ENCODE assay signal across 8 cellular contexts in the genomic region with DNA sequence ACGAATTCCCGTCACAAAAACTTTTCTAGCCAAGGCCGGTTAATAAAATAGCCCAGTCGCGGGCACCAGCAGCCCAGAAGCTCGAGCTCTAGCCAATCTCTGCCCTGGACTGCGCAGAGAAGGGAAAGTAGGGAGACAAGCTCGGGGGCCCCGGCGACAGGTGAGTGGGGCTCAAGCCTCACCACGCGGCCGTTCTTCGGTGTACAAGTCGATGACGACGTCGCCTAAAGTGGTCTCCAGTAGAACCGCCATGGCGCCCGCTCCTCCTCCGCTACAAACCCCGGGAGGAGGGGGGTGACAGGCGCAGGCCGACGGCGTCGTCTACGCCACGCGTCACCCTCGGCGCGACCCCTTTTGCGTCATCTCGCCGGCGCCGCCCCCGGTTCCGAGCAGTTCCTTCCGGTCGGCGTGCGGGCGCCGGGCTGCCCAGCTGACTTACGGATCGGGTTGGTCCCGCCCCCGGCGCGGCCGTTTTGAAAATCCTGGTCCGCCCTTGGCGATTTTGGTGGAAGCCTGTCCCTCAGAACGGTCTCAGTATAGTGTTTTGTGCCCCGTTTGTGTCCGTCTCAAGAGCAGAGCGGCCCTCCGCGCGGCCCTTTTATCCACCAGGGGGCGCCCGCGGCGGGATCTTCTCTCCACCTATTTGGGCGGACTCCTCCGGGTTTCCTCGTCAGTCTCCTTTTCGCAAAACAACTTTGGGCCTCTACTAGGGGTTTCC. TPM values are rescaled to one million over a fixed set of nuclear protein-coding genes. Genes with fewer than 3 reads are reported as not detected.
DNase-seq lines count a peak whose midpoint lies in the region; ATAC-seq and TF ChIP-seq lines count a peak whose summit lies in the region.

A gene with protein sequence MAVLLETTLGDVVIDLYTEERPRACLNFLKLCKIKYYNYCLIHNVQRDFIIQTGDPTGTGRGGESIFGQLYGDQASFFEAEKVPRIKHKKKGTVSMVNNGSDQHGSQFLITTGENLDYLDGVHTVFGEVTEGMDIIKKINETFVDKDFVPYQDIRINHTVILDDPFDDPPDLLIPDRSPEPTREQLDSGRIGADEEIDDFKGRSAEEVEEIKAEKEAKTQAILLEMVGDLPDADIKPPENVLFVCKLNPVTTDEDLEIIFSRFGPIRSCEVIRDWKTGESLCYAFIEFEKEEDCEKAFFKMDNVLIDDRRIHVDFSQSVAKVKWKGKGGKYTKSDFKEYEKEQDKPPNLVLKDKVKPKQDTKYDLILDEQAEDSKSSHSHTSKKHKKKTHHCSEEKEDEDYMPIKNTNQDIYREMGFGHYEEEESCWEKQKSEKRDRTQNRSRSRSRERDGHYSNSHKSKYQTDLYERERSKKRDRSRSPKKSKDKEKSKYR (minus strand): TSS at position 290 of the 718 bp plus-strand sequence. CDS start 38 bp downstream, at position 252.

- DNase-seq in NCI-H1694 treated with DMSO at 0.1 percent for 48 hours (lab: John Stamatoyannopoulos, UW) (peak; percentile 82), ascending aorta (ENCODE audit: low spot score in 2 of 2) (peak; percentile 87 to 98), right cardiac atrium (peak; percentile 98 to 99 (median 99)), aorta (peak; percentile 98 to 99)

- ATAC-seq in GM18499 (IDR thresholded peaks at IDR 0.05; ENCODE audit: insufficient read depth, unreplicated experiment), result peak; percentile 74
- peak; percentile 76 for ATAC-seq in HG02938 (IDR thresholded peaks at IDR 0.05; ENCODE audit: unreplicated experiment)
- ATAC-seq in right cardiac atrium, result peak; percentile 98 to 99
- ATAC-seq in aorta (ENCODE audit: low FRiP score), result peak; percentile 99

- H3K27ac ChIP-seq in ascending aorta, result peak within 1 kb of the TSS; percentile 88 to 98
- H3K27ac ChIP-seq in right cardiac atrium (ENCODE audit: low read length), result peak within 1 kb of the TSS; percentile 91
- H3K27ac ChIP-seq in rectal smooth muscle tissue (ENCODE audit: low read depth, low read length), result peak within 1 kb of the TSS; percentile 97
- peak within 1 kb of the TSS; percentile 79 to 82 for H3K27ac ChIP-seq in aorta (ENCODE audit: low read depth in 1 of 2, low read length in 2 of 2)

- H3K4me3 ChIP-seq in ascending aorta (peak within 1 kb of the TSS; percentile 72 to 84), right cardiac atrium (ENCODE audit: low read length) (peak within 1 kb of the TSS; percentile 87), rectal smooth muscle tissue (ENCODE audit: low read length) (peak within 1 kb of the TSS; percentile 93), aorta (ENCODE audit: low read length in 2 of 2) (peak within 1 kb of the TSS; percentile 61 to 85)

- H3K9me3 ChIP-seq in ascending aorta (no peaks in the 10 kb centered on the region), right cardiac atrium (ENCODE audit: control insufficient read depth, low read length) (no peaks in the 10 kb centered on the region), aorta (ENCODE audit: control insufficient read depth, low read length) (no peaks in the 10 kb centered on the region)

- H3K4me1 ChIP-seq in ascending aorta (peaks cover 4 to 25% of the 10 kb centered on the region in 2 donors), right cardiac atrium (ENCODE audit: control insufficient read depth, insufficient read depth, low read length) (no peaks in the 10 kb centered on the region), rectal smooth muscle tissue (ENCODE audit: control insufficient read depth, insufficient read depth, low read length) (peaks cover 14% of the 10 kb centered on the region), aorta (ENCODE audit: control insufficient read depth in 1 of 2, insufficient read depth in 2 of 2, low read length in 2 of 2) (peaks cover 0 to 2% of the 10 kb centered on the region in 2 donors)

- H3K27me3 ChIP-seq in ascending aorta (no peaks in the 10 kb centered on the region), right cardiac atrium (ENCODE audit: control insufficient read depth, insufficient read depth) (no peaks in the 10 kb centered on the region), rectal smooth muscle tissue (ENCODE audit: control insufficient read depth, insufficient read depth, low read length) (no peaks in the 10 kb centered on the region), aorta (ENCODE audit: control insufficient read depth in 1 of 2, insufficient read depth in 2 of 2, low read length in 1 of 2) (no peaks in the 10 kb centered on the region)

- intact Hi-C loops in T-helper 2 cell treated with Interferon-gamma antibody and Interleukin-4, amounts not matched to agents 100 ng/mL and 5 ng/mL, for 36 hours (cut with micrococcal nuclease), result loop anchor here (1.0 to 10.0 kb wide), 9 partner anchors 20 to 1849 kb away; a partner anchor contains a TSS
- intact Hi-C loops in ascending aorta (cut with DNase I) (loop anchor here (1.0 to 10.0 kb wide), 4 partner anchors 20 to 231 kb away; a partner anchor contains a TSS), right cardiac atrium (cut with DNase I) (no loop called here), aorta (cut with DNase I) (loop anchor here in 1 of 2 donors (2.0 kb wide), 1 partner anchor 17 kb away; no protein-coding TSS in a partner anchor)

- H3K9ac ChIP-seq in rectal smooth muscle tissue (ENCODE audit: low read length), result peak within 1 kb of the TSS; percentile 98

- H3K36me3 ChIP-seq in ascending aorta (peaks cover 0 to under 1% of the 10 kb centered on the region in 2 donors), rectal smooth muscle tissue (ENCODE audit: control insufficient read depth, insufficient read depth, low read length) (no peaks in the 10 kb centered on the region), aorta (ENCODE audit: control insufficient read depth in 1 of 2, insufficient read depth in 2 of 2, low read length in 1 of 2) (no peaks in the 10 kb centered on the region)

- TF ChIP-seq CTCF in ascending aorta (IDR thresholded peaks at IDR 0.05), result peak; percentile 61 to 70 (median 70)

- under 1% methylated on average over 71 of the region's 71 CpGs for WGBS in right cardiac atrium
- 0% methylated on average over 65 to 71 of the region's 71 CpGs for WGBS in aorta, 2 donors

RNA-seq across cellular contexts. Expression of the gene that starts here (rescaled TPM):
- total RNA-seq in T-helper 2 cell treated with Interferon-gamma antibody and Interleukin-4, amounts not matched to agents 100 ng/mL and 5 ng/mL, for 36 hours, result 18.3 and 18.6 TPM in 2 replicates
- total RNA-seq in ascending aorta (8.9 TPM), right cardiac atrium (10 to 100 TPM; 20.1 to 23.6 (median 21.3) TPM), aorta (10 to 100 TPM; 30.7 to 34.4 TPM)
- polyA plus RNA-seq in right cardiac atrium (19.8 TPM), aorta (10 to 100 TPM; 15.7 to 18.5 TPM)

Comparison
In these comparisons a context has a peak if more than half of its experiments do, and no peak if none do; other contexts are left out.
1. Peak in every context shown above with its lines: DNase-seq, ATAC-seq, H3K4me3 ChIP-seq and H3K27ac ChIP-seq.
2. intact Hi-C loops: an anchor here in T-helper 2 cell treated with Interferon-gamma antibody and Interleukin-4, amounts not matched to agents 100 ng/mL and 5 ng/mL, for 36 hours (1.0 to 10.0 kb wide) and ascending aorta (1.0 to 10.0 kb wide); none called in right cardiac atrium.